ENCODE assay signal across 8 cellular contexts in the genomic region with DNA sequence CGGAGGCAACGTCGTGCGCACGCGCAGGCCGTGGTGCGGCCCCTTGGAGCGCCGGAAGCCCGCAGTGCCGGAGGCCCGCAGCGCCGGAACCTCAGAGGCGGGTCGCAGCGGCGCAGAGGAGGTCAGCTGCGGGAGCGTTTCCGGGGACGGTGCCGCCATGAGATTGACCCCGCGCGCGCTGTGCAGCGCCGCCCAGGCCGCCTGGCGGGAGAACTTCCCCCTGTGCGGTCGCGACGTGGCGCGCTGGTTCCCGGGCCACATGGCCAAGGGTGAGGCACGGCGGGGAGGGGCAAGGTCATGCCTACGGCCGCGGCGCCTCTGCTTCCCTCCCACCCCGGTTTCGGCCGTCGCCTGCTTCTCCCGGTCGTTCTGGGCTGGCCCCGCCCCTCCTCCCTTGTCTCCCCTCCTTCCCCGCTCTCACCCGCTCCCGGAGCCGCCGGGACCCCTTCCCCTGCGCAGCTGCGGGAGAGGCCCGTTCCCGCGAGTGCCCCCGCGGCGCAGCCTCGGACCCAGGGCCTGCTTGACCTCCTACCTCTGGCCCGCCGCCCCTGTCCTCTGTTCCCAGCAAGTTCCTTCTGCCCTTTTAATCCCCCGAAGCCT. TPM values are rescaled to one million over a fixed set of nuclear protein-coding genes. Genes with fewer than 3 reads are reported as not detected.
DNase-seq lines count a peak whose midpoint lies in the region; ATAC-seq, FAIRE-seq and TF ChIP-seq lines count a peak whose summit lies in the region.

A gene with protein sequence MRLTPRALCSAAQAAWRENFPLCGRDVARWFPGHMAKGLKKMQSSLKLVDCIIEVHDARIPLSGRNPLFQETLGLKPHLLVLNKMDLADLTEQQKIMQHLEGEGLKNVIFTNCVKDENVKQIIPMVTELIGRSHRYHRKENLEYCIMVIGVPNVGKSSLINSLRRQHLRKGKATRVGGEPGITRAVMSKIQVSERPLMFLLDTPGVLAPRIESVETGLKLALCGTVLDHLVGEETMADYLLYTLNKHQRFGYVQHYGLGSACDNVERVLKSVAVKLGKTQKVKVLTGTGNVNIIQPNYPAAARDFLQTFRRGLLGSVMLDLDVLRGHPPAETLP (plus strand): TSS at position 94 of the 600 bp plus-strand sequence. CDS start 64 bp downstream, at position 158.

- intact Hi-C loops in T-helper 1 cell treated with Interleukin-12 subunit alpha and Interleukin-12 subunit beta and Interleukin-4 antibody, amounts not matched to agents 30 ng/mL and 1 ng/mL, for 36 hours (cut with micrococcal nuclease): loop anchor here (1.0 to 5.0 kb wide), 6 partner anchors 15 to 1062 kb away; a partner anchor contains a TSS
- intact Hi-C loops in ascending aorta (cut with DNase I) (loop anchor here (1.0 to 5.0 kb wide), 4 partner anchors 15 to 132 kb away; a partner anchor contains a TSS), right cardiac atrium (cut with DNase I) (no loop called here)

- under 1% methylated on average over 69 of the region's 69 CpGs for WGBS in right cardiac atrium

- H3K9me3 ChIP-seq in ascending aorta (no peaks in the 10 kb centered on the region), right cardiac atrium (ENCODE audit: control insufficient read depth, low read length) (no peaks in the 10 kb centered on the region)

- peaks cover 7 to 29% of the 10 kb centered on the region in 2 donors for H3K36me3 ChIP-seq in ascending aorta

- H3K27me3 ChIP-seq in ascending aorta (no peaks in the 10 kb centered on the region), right cardiac atrium (ENCODE audit: control insufficient read depth, insufficient read depth) (no peaks in the 10 kb centered on the region)

- H3K27ac ChIP-seq in ascending aorta (peak within 1 kb of the TSS; percentile 68 to 82), right cardiac atrium (ENCODE audit: low read length) (peak within 1 kb of the TSS; percentile 73)

- peak within 1 kb of the TSS; percentile 85 to 97 for H3K4me3 ChIP-seq in ascending aorta
- peak within 1 kb of the TSS; percentile 60 for H3K4me3 ChIP-seq in right cardiac atrium (ENCODE audit: low read length)

- TF ChIP-seq CTCF in GM13976 (IDR thresholded peaks at IDR 0.05; ENCODE audit: borderline replicate concordance, control extremely low read depth, extremely low read depth, insufficient read depth, missing control alignments) (peak; percentile 14), ascending aorta (IDR thresholded peaks at IDR 0.05) (peak in 2 of 3 experiments; percentile 22 to 30), D721Med (IDR thresholded peaks at IDR 0.05; ENCODE audit: insufficient read depth, missing control alignments) (no peak)

- no peak for FAIRE-seq in D721Med (lab: Jason Lieb, UNC)

- in situ Hi-C loops in GM13976 (cut with MboI; ENCODE audit: low sequenced_read_pairs, unreplicated experiment): no loop called here

- peaks cover 0 to 14% of the 10 kb centered on the region in 2 donors for H3K4me1 ChIP-seq in ascending aorta
- H3K4me1 ChIP-seq in right cardiac atrium (ENCODE audit: control insufficient read depth, insufficient read depth, low read length): no peaks in the 10 kb centered on the region

- peak; percentile 97 for DNase-seq in GM13976 (ENCODE audit: low spot score)
- peak; percentile 83 for DNase-seq in NCI-H128 (lab: John Stamatoyannopoulos, UW; ENCODE audit: unreplicated experiment)
- peak; percentile 58 to 95 for DNase-seq in ascending aorta (ENCODE audit: low spot score in 2 of 2)
- peak; percentile 96 to 99 (median 98) for DNase-seq in right cardiac atrium
- peak; percentile 95 for DNase-seq in putamen (ENCODE audit: low spot score)
- no peak for DNase-seq in D721Med (ENCODE audit: insufficient read length, low spot score)

- peak; percentile 74 for ATAC-seq in HG02759 (IDR thresholded peaks at IDR 0.05; ENCODE audit: unreplicated experiment)
- ATAC-seq in right cardiac atrium: peak; percentile 98

RNA-seq across cellular contexts. Expression of the gene that starts here (rescaled TPM):
- total RNA-seq in T-helper 1 cell treated with Interleukin-12 subunit alpha and Interleukin-12 subunit beta and Interleukin-4 antibody, amounts not matched to agents 30 ng/mL and 1 ng/mL, for 36 hours: 51.7 and 56.0 TPM in 2 replicates
- total RNA-seq in ascending aorta (37.8 TPM), right cardiac atrium (10 to 100 TPM; 17.2 to 21.7 (median 19.9) TPM)
- polyA plus RNA-seq in right cardiac atrium: 25.3 TPM

Comparison
In these comparisons a context has a peak if more than half of its experiments do, and no peak if none do; other contexts are left out.
1. intact Hi-C loops: an anchor here in T-helper 1 cell treated with Interleukin-12 subunit alpha and Interleukin-12 subunit beta and Interleukin-4 antibody, amounts not matched to agents 30 ng/mL and 1 ng/mL, for 36 hours (1.0 to 5.0 kb wide) and ascending aorta (1.0 to 5.0 kb wide); none called in right cardiac atrium.